ENCODE assay signal across 1 cellular context in genomic region chr4:79695848-79696247, GRCh38.
TF ChIP-seq lines count a peak whose summit lies in the region.

No MANE protein-coding gene starts in this region.

TF ChIP-seq in WTC11, 78 proteins besides CTCF, POLR2A, EP300 and RAD21 (continued from another document):
- TF ChIP-seq ARID4B (CRISPR knock-in tag; IDR thresholded peaks at IDR 0.05; ENCODE audit: borderline replicate concordance): no peak
